Comparison of ENCODE assay signal across 4 cellular contexts in the genomic region with DNA sequence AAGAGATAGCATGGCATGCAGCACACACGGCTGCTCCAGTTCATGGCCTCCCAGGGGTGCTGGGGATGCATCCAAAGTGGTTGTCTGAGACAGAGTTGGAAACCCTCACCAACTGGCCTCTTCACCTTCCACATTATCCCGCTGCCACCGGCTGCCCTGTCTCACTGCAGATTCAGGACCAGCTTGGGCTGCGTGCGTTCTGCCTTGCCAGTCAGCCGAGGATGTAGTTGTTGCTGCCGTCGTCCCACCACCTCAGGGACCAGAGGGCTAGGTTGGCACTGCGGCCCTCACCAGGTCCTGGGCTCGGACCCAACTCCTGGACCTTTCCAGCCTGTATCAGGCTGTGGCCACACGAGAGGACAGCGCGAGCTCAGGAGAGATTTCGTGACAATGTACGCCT. TPM values are rescaled to one million over a fixed set of nuclear protein-coding genes. Genes with fewer than 3 reads are reported as not detected.
DNase-seq lines count a peak whose midpoint lies in the region; ATAC-seq lines count a peak whose summit lies in the region.
"Had no signal": no experiment of that assay in that cellular context is flagged by ENCODE, and none has a peak within 500 bp of the region (broad histone marks: within the 10 kb centered on the region; RNA-seq: fewer than 3 reads in every experiment).

No MANE protein-coding gene starts in this region.

- DNase-seq in naive B cell (no peak), NCI-H2107 treated with DMSO at 0.1 percent for 48 hours (lab: John Stamatoyannopoulos, UW; ENCODE audit: unreplicated experiment) (no peak)
- DNase-seq: NCI-H1417 treated with DMSO at 0.1 percent for 48 hours; stimulated activated CD4-positive, alpha-beta T cell treated with anti-CD3 and anti-CD28 coated beads, Interleukin-2, amount 100 ng/mL, for 24 hours had no signal

- H3K36me3 Mint-ChIP-seq in naive B cell = peaks cover 7 to 28% of the 10 kb centered on the region in 2 donors

- H3K27ac Mint-ChIP-seq in naive B cell = peak overlapping the region in 5 of 6 donors; percentile 67 to 99 (median 97)

- peak overlapping the region in 1 of 8 donors; percentile 18 for H3K4me3 Mint-ChIP-seq in naive B cell

- H3K9me3 Mint-ChIP-seq in naive B cell = no peaks in the 10 kb centered on the region

- peaks cover 45 to 52% (median 48%) of the 10 kb centered on the region in 3 donors for H3K4me1 Mint-ChIP-seq in naive B cell

- ATAC-seq in naive B cell (ENCODE audit: low read depth in 2 of 2) = no peak

- H3K27me3 Mint-ChIP-seq in naive B cell = no peaks in the 10 kb centered on the region

RNA-seq across cellular contexts. Expression of a gene that starts 4.8 kb away (rescaled TPM):
- 100 to 1,000 TPM; 204 to 259 (median 235) TPM for polyA plus RNA-seq in naive B cell (ENCODE audit: low read depth in 6 of 6)

RNA-seq across cellular contexts. Expression of a gene that starts 5.0 kb away (rescaled TPM):
- 1 to 10 TPM in 4 of 6 donors, under 1 TPM in 2; 0.70 to 2.1 (median 1.3) TPM for polyA plus RNA-seq in naive B cell (ENCODE audit: low read depth in 6 of 6)

RNA-seq across cellular contexts. Expression of a gene that starts 20.4 kb away (rescaled TPM):
- 1 to 10 TPM in 1 of 6 donors, under 1 TPM in 3, not detected in 2; 0.11 to 1.4 (median 0.34) TPM for polyA plus RNA-seq in naive B cell (ENCODE audit: low read depth in 6 of 6)

RNA-seq across cellular contexts. Expression of a gene that starts 27.8 kb away (rescaled TPM):
- 100 to 1,000 TPM in 4 of 6 donors, 10 to 100 TPM in 2; 96.8 to 172 (median 103) TPM for polyA plus RNA-seq in naive B cell (ENCODE audit: low read depth in 6 of 6)

RNA-seq across cellular contexts. Expression of a gene that starts 36.5 kb away (rescaled TPM):
- polyA plus RNA-seq in naive B cell (ENCODE audit: low read depth in 6 of 6) = 10 to 100 TPM; 33.6 to 80.2 (median 54.1) TPM
